In the genomic region with DNA sequence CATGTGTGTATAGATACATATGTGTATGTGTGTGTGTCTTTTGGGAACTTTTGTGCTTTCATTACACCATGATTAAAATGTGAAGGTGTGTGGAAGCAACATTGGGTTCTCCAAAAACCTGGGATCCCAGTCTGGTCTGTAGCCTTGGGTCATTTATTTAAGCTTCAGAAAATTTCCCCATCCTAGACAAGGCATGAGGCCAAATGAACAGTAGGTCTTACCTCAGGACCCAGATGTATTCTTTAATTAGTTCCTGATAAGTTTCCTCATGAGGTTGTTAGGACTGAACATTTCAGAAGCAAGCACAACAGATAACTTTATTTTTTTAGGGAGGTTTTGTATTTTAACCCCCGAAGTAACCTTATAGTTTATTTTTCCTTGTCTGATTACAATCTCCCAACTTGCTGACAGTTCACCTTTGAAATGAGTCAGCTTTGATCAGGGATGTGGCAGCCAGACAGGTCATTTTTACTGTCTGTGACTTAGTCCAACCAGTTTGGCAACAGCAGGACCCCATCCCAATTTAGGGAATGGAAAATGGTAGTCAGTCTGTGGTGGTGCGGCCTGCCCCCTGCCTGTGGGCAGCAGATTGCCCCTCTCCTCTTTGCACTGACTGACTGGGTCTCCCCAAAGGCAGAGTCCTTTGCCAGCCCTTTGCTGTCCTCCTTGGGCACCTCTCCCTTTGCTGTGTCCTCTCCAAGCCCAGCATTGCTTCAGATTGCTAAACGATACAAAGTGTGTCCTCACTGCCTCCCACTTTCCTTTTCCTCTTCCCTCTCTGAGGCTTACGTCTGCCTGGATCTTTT, we compare ENCODE assay signal across 14 cellular contexts.
DNase-seq lines count a peak whose midpoint lies in the region; ATAC-seq and TF ChIP-seq lines count a peak whose summit lies in the region.
"Had no signal": no experiment of that assay in that cellular context is flagged by ENCODE, and none has a peak within 500 bp of the region (broad histone marks: within the 10 kb centered on the region; RNA-seq: fewer than 3 reads in every experiment).

No MANE protein-coding gene starts in this region.

- H3K4me3 Mint-ChIP-seq in Calu3 (ENCODE audit: low read depth, unreplicated experiment), result no peak overlapping the region
- no peak overlapping the region for H3K4me3 Mint-ChIP-seq in nephron progenitor cell
- no peak overlapping the region for H3K4me3 Mint-ChIP-seq in CD4-positive, alpha-beta memory T cell
- H3K4me3 Mint-ChIP-seq: CD4-positive, alpha-beta T cell had no signal

- H3K27me3 ChIP-seq in Panc1 (ENCODE audit: control insufficient read depth, insufficient read depth, low read length), result no peaks in the 10 kb centered on the region
- H3K27me3 ChIP-seq in CD4-positive, alpha-beta memory T cell (ENCODE audit: insufficient read depth, low read length), result no peaks in the 10 kb centered on the region
- H3K27me3 ChIP-seq: gastrocnemius medialis, ovary had no signal

- DNase-seq in Calu3, result no peak
- DNase-seq in Panc1 (ENCODE audit: low read depth, low spot score), result no peak
- DNase-seq in epithelial cell of esophagus (ENCODE audit: low read depth), result peak; percentile 18
- no peak for DNase-seq in nephron progenitor cell
- no peak for DNase-seq in CD4-positive, alpha-beta memory T cell
- DNase-seq in AG08395 (ENCODE audit: low spot score), result no peak
- no peak for DNase-seq in KBM-7
- DNase-seq: CD4-positive, alpha-beta T cell; gastrocnemius medialis; NCI-H1105; NCI-H2227 treated with DMSO at 0.1 percent for 48 hours; ovary; T-helper 9 cell had no signal

- H3K27ac ChIP-seq in Panc1 (ENCODE audit: low read length), result no peak overlapping the region
- H3K27ac ChIP-seq in CD4-positive, alpha-beta memory T cell (ENCODE audit: low read depth, low read length), result no peak overlapping the region
- H3K27ac ChIP-seq: gastrocnemius medialis, ovary had no signal

- H3K4me3 ChIP-seq in Panc1 (ENCODE audit: low read depth in 2 of 2, low read length in 2 of 2) (no peak overlapping the region), epithelial cell of esophagus (ENCODE audit: low read length) (no peak overlapping the region)
- H3K4me3 ChIP-seq in CD4-positive, alpha-beta memory T cell (ENCODE audit: low read length in 2 of 2), result no peak overlapping the region
- H3K4me3 ChIP-seq: gastrocnemius medialis, ovary had no signal

- POLR2A ChIA-PET in Panc1 (lab: Charles Lee), result no interaction called here
- POLR2A ChIA-PET in CD4-positive, alpha-beta memory T cell (lab: Charles Lee; ENCODE audit: partially characterized antibody), result no interaction called here

- no peaks in the 10 kb centered on the region for H3K36me3 ChIP-seq in Panc1 (ENCODE audit: control insufficient read depth, insufficient read depth, low read length)
- H3K36me3 ChIP-seq in CD4-positive, alpha-beta memory T cell (ENCODE audit: insufficient read depth, low read length), result no peaks in the 10 kb centered on the region
- H3K36me3 ChIP-seq: gastrocnemius medialis, ovary had no signal

- H3K4me1 Mint-ChIP-seq in Calu3 (ENCODE audit: low read depth, unreplicated experiment), result peaks cover 48% of the 10 kb centered on the region
- peaks cover 25% of the 10 kb centered on the region for H3K4me1 Mint-ChIP-seq in nephron progenitor cell
- no peaks in the 10 kb centered on the region for H3K4me1 Mint-ChIP-seq in CD4-positive, alpha-beta memory T cell

- intact Hi-C loops in Calu3 (cut with micrococcal nuclease; ENCODE audit: unreplicated experiment), result loop anchor here (2.0 kb wide), 1 partner anchor 58 kb away; no protein-coding TSS in a partner anchor
- intact Hi-C loops in Panc1 (cut with micrococcal nuclease; ENCODE audit: unreplicated experiment), result loop anchor here (10.0 kb wide), 1 partner anchor 236 kb away; no protein-coding TSS in a partner anchor
- intact Hi-C loops in CD4-positive, alpha-beta memory T cell (cut with micrococcal nuclease), result no loop called here

- 0 out of 2 replicates have a peak, but pooled peaks cover 3% of the 10 kb centered on the region for H3K4me1 ChIP-seq in Panc1 (ENCODE audit: control insufficient read depth, insufficient read depth, low read length)
- no peaks in the 10 kb centered on the region for H3K4me1 ChIP-seq in CD4-positive, alpha-beta memory T cell (ENCODE audit: insufficient read depth, low read length)

- CTCF ChIA-PET in Calu3 (lab: Charles Lee) (no interaction called here), Panc1 (lab: Charles Lee) (interaction anchor here (1.1 kb wide), 1 partner anchor 236 kb away, joined by 3 read pairs; no protein-coding TSS in a partner anchor)
- CTCF ChIA-PET in CD4-positive, alpha-beta memory T cell (lab: Charles Lee; ENCODE audit: partially characterized antibody), result interaction anchor here (1.5 to 1.6 kb wide), 2 partner anchors 241 to 247 kb away, joined by 3 to 6 read pairs; no protein-coding TSS in a partner anchor

- H3K9me3 Mint-ChIP-seq in Calu3 (ENCODE audit: low read depth, unreplicated experiment), result no peaks in the 10 kb centered on the region
- H3K9me3 Mint-ChIP-seq in nephron progenitor cell, result no peaks in the 10 kb centered on the region
- H3K9me3 Mint-ChIP-seq in CD4-positive, alpha-beta memory T cell, result no peaks in the 10 kb centered on the region
- H3K9me3 Mint-ChIP-seq: CD4-positive, alpha-beta T cell had no signal

- H3K27me3 Mint-ChIP-seq in Calu3 (ENCODE audit: unreplicated experiment), result no peaks in the 10 kb centered on the region
- H3K27me3 Mint-ChIP-seq in nephron progenitor cell (ENCODE audit: low read depth, poor library complexity), result peaks cover 19% of the 10 kb centered on the region
- H3K27me3 Mint-ChIP-seq in CD4-positive, alpha-beta memory T cell, result no peaks in the 10 kb centered on the region

- in situ Hi-C loops in Panc1 (cut with HindIII; ENCODE audit: low pct_unique_long_range_greater_than_20kb, low sequenced_read_pairs), result no loop called here
- in situ Hi-C loops in KBM-7 (cut with MboI; ENCODE audit: low pct_unique_long_range_greater_than_20kb, low sequenced_read_pairs), result no loop called here

- no TSS peak for BruUV-seq in Calu3 (replicated peaks; lab: Mats Ljungman, UMichigan)
- no TSS peak for BruUV-seq in Panc1 (replicated peaks; lab: Mats Ljungman, UMichigan)

- TF ChIP-seq CTCF in Calu3 (IDR thresholded peaks at IDR 0.05; ENCODE audit: unreplicated experiment) (no peak), Panc1 (IDR thresholded peaks at IDR 0.05) (no peak), epithelial cell of esophagus (IDR thresholded peaks at IDR 0.05; ENCODE audit: insufficient read depth, low read depth, low read length, missing control alignments) (no peak), nephron progenitor cell (IDR thresholded peaks at IDR 0.05) (no peak)

- ATAC-seq in Panc1 (peak; percentile 67), GM21360 (IDR thresholded peaks at IDR 0.05; ENCODE audit: unreplicated experiment) (no peak)
- ATAC-seq: gastrocnemius medialis had no signal

- peak overlapping the region; percentile 47 for H3K27ac Mint-ChIP-seq in Calu3 (ENCODE audit: unreplicated experiment)
- H3K27ac Mint-ChIP-seq in nephron progenitor cell, result peak overlapping the region; percentile 41
- no peak overlapping the region for H3K27ac Mint-ChIP-seq in CD4-positive, alpha-beta memory T cell
- H3K27ac Mint-ChIP-seq: CD4-positive, alpha-beta T cell had no signal

- H3K9me3 ChIP-seq in Panc1 (ENCODE audit: control insufficient read depth, insufficient read depth, low read depth, low read length), result no peaks in the 10 kb centered on the region
- H3K9me3 ChIP-seq in CD4-positive, alpha-beta memory T cell (ENCODE audit: control insufficient read depth in 1 of 2, low read length in 2 of 2), result no peaks in the 10 kb centered on the region
- H3K9me3 ChIP-seq: gastrocnemius medialis, ovary had no signal

- H3K36me3 Mint-ChIP-seq in Calu3 (ENCODE audit: insufficient read depth, unreplicated experiment), result peaks cover 20% of the 10 kb centered on the region
- no peaks in the 10 kb centered on the region for H3K36me3 Mint-ChIP-seq in nephron progenitor cell (ENCODE audit: low read depth)
- no peaks in the 10 kb centered on the region for H3K36me3 Mint-ChIP-seq in CD4-positive, alpha-beta memory T cell

Comparison
In these comparisons a context has a peak if more than half of its experiments do, and no peak if none do; other contexts are left out.
1. H3K27ac Mint-ChIP-seq: peak in Calu3 (single experiment) and nephron progenitor cell (single experiment); none in CD4-positive, alpha-beta memory T cell (0 of 7).